In the genomic region with DNA sequence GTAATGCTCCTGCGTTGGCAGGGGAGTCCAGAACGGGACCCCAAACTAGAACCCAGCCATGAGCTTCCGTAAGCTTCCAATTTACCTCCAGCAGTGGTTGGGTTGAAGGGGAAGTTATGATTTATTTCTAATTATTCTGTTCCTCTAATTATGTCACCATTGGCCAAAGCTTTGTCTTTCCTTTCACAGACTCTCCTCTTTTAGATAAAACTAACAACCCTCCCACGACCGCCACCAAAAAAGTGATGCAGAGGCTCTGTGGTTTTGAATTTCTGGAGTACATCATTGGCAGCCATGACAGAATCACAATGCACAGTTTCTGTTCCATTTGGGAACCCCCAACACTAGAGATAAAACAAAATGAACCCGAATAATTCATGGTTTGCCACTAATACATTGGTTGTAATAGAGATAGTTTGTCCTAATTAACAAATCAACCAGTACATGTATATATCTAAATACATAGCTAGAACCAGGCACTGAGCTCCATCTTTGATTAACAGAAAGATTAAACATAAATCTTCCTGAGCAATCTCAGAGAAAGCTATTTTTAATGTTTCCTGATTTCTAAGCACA, we compare ENCODE assay signal across 8 cellular contexts.
DNase-seq lines count a peak whose midpoint lies in the region; ATAC-seq and TF ChIP-seq lines count a peak whose summit lies in the region.

No MANE protein-coding gene starts in this region.

- TF ChIP-seq POLR2A in breast epithelium (IDR thresholded peaks at IDR 0.05) (no peak), transverse colon (IDR thresholded peaks at IDR 0.05) (no peak)

- H3K4me3 Mint-ChIP-seq in naive B cell, result peak overlapping the region; percentile 90 to 99 (median 96)

- intact Hi-C loops in breast epithelium (cut with DNase I; ENCODE audit: low total_unique reads) (no loop called here), transverse colon (cut with DNase I; ENCODE audit: low total_unique reads) (loop anchor here (10.0 kb wide), 1 partner anchor 228 kb away; no protein-coding TSS in a partner anchor)

- peaks cover 43 to 55% (median 51%) of the 10 kb centered on the region in 3 donors for H3K4me1 Mint-ChIP-seq in naive B cell

- no peak for TF ChIP-seq EP300 in transverse colon (IDR thresholded peaks at IDR 0.05; ENCODE audit: low read depth)

- peaks cover 23% of the 10 kb centered on the region for H3K4me1 ChIP-seq in SJCRH30
- H3K4me1 ChIP-seq in breast epithelium, result peaks cover 0 to 4% of the 10 kb centered on the region in 2 donors
- peaks cover 14 to 60% (median 28%) of the 10 kb centered on the region in 4 donors for H3K4me1 ChIP-seq in transverse colon

- peak overlapping the region; percentile 87 to 97 (median 96) for H3K27ac Mint-ChIP-seq in naive B cell

- H3K27me3 ChIP-seq in SJCRH30, result no peaks in the 10 kb centered on the region
- no peaks in the 10 kb centered on the region for H3K27me3 ChIP-seq in breast epithelium
- H3K27me3 ChIP-seq in transverse colon, result no peaks in the 10 kb centered on the region

- peaks cover 13 to 17% of the 10 kb centered on the region in 2 donors for H3K36me3 Mint-ChIP-seq in naive B cell

- no peaks in the 10 kb centered on the region for H3K36me3 ChIP-seq in SJCRH30
- no peaks in the 10 kb centered on the region for H3K36me3 ChIP-seq in breast epithelium
- H3K36me3 ChIP-seq in transverse colon, result no peaks in the 10 kb centered on the region

- peak overlapping the region; percentile 85 for H3K4me3 ChIP-seq in SJCRH30
- H3K4me3 ChIP-seq in breast epithelium, result peak overlapping the region; percentile 70 to 91 (median 86)
- H3K4me3 ChIP-seq in transverse colon, result peak overlapping the region in 3 of 4 donors; percentile 62 to 74 (median 67)

- no peaks in the 10 kb centered on the region for H3K27me3 Mint-ChIP-seq in naive B cell

- no peaks in the 10 kb centered on the region for H3K9me3 Mint-ChIP-seq in naive B cell

- in situ Hi-C loops in transverse colon (cut with MboI; ENCODE audit: low pct_ligation_motif_present in 1 of 4, low pct_unique_long_range_greater_than_20kb in 1 of 4, low sequenced_read_pairs in 3 of 4), result loop anchor here in 1 of 4 donors (25.0 kb wide), 1 partner anchor 236 kb away; no protein-coding TSS in a partner anchor

- ATAC-seq in GM18870 (IDR thresholded peaks at IDR 0.05; ENCODE audit: unreplicated experiment), result peak; percentile 0
- ATAC-seq in naive B cell (ENCODE audit: low read depth in 2 of 2), result peak; percentile 39 to 40

- H3K27ac ChIP-seq in SJCRH30, result peak overlapping the region; percentile 99
- H3K27ac ChIP-seq in breast epithelium, result peak overlapping the region; percentile 94 to 96
- H3K27ac ChIP-seq in transverse colon, result peak overlapping the region; percentile 88 to 95 (median 91)

- no peaks in the 10 kb centered on the region for H3K9me3 ChIP-seq in SJCRH30 (replicated peaks)
- H3K9me3 ChIP-seq in breast epithelium, result no peaks in the 10 kb centered on the region
- no peaks in the 10 kb centered on the region for H3K9me3 ChIP-seq in transverse colon

- DNase-seq in SJCRH30 (peak in 1 of 2 experiments; percentile 21), breast epithelium (ENCODE audit: low spot score in 2 of 2) (no peak), naive B cell (peak; percentile 60), transverse colon (no peak), DMS114 treated with DMSO at 0.1 percent for 48 hours (lab: John Stamatoyannopoulos, UW; ENCODE audit: unreplicated experiment) (no peak), hippocampal formation (lab: John Stamatoyannopoulos, UW) (no peak), MV-4-11 (lab: John Stamatoyannopoulos, UW) (no peak)

- WGBS in transverse colon (ENCODE audit: low coverage in 1 of 2), 2 donors, result 26 to 35% methylated on average over 4 to 6 of the region's 6 CpGs

- TF ChIP-seq CTCF in breast epithelium (IDR thresholded peaks at IDR 0.05) (no peak), transverse colon (IDR thresholded peaks at IDR 0.05) (no peak)
